Comparison of ENCODE assay signal across 7 cellular contexts in genomic region chr10:124745257-124745656, GRCh38. TPM values are rescaled to one million over a fixed set of nuclear protein-coding genes. Genes with fewer than 3 reads are reported as not detected.
DNase-seq lines count a peak whose midpoint lies in the region; ATAC-seq lines count a peak whose summit lies in the region.

No MANE protein-coding gene starts in this region.

- POLR2A ChIA-PET in activated CD4-positive, alpha-beta memory T cell treated with anti-CD3 and anti-CD28 coated beads for 36 hours (lab: Charles Lee), result interaction anchor here (1.0 to 2.2 kb wide), 5 partner anchors 11 to 57 kb away, joined by 3 to 6 read pairs (median 5); partner anchors contain the start of gene EEF1AKMT2

- peaks cover 6% of the 10 kb centered on the region for H3K36me3 Mint-ChIP-seq in activated CD4-positive, alpha-beta memory T cell treated with anti-CD3 and anti-CD28 coated beads for 36 hours
- H3K36me3 Mint-ChIP-seq in stimulated activated naive B cell treated with anti-CD40 and anti-IgM and Interleukin-4, amounts not matched to agents 10 μg/mL and 1 μg/mL and 100 μg/mL, for 72 hours, result peaks cover 1 to 4% of the 10 kb centered on the region in 2 donors

- H3K9ac ChIP-seq in HUES48 (ENCODE audit: low read depth, low read length), result no peak overlapping the region

- H3K27ac Mint-ChIP-seq in activated CD4-positive, alpha-beta memory T cell treated with anti-CD3 and anti-CD28 coated beads for 36 hours, result peak overlapping the region; percentile 65
- H3K27ac Mint-ChIP-seq in stimulated activated naive B cell treated with anti-CD40 and anti-IgM and Interleukin-4, amounts not matched to agents 10 μg/mL and 1 μg/mL and 100 μg/mL, for 72 hours, result peak overlapping the region; percentile 9

- H3K9me3 Mint-ChIP-seq in activated CD4-positive, alpha-beta memory T cell treated with anti-CD3 and anti-CD28 coated beads for 36 hours, result no peaks in the 10 kb centered on the region
- no peaks in the 10 kb centered on the region for H3K9me3 Mint-ChIP-seq in stimulated activated naive B cell treated with anti-CD40 and anti-IgM and Interleukin-4, amounts not matched to agents 10 μg/mL and 1 μg/mL and 100 μg/mL, for 72 hours

- no peaks in the 10 kb centered on the region for H3K27me3 Mint-ChIP-seq in activated CD4-positive, alpha-beta memory T cell treated with anti-CD3 and anti-CD28 coated beads for 36 hours
- H3K27me3 Mint-ChIP-seq in stimulated activated naive B cell treated with anti-CD40 and anti-IgM and Interleukin-4, amounts not matched to agents 10 μg/mL and 1 μg/mL and 100 μg/mL, for 72 hours, result no peaks in the 10 kb centered on the region

- peak overlapping the region; percentile 77 for H3K27ac ChIP-seq in HUES48 (ENCODE audit: low read depth, low read length)
- H3K27ac ChIP-seq in layer of hippocampus (ENCODE audit: low read depth, low read length), result peak overlapping the region; percentile 62

- no peak for ATAC-seq in stimulated activated naive B cell treated with anti-CD40 and anti-IgM and Interleukin-4, amounts not matched to agents 10 μg/mL and 1 μg/mL and 100 μg/mL, for 72 hours (replicated peaks)
- no peak for ATAC-seq in HG03175 (IDR thresholded peaks at IDR 0.05; ENCODE audit: unreplicated experiment)

- no peak for DNase-seq in activated CD4-positive, alpha-beta memory T cell treated with anti-CD3 and anti-CD28 coated beads for 36 hours
- no peak for DNase-seq in stimulated activated naive B cell treated with anti-CD40 and anti-IgM and Interleukin-4, amounts not matched to agents 10 μg/mL and 1 μg/mL and 100 μg/mL, for 72 hours
- no peak for DNase-seq in stimulated activated CD4-positive, alpha-beta T cell treated with anti-CD3 and anti-CD28 coated beads, Interleukin-15, amount 100 ng/mL, for 24 hours
- no peak for DNase-seq in GF-D8 (lab: John Stamatoyannopoulos, UW)

- intact Hi-C loops in activated CD4-positive, alpha-beta memory T cell treated with anti-CD3 and anti-CD28 coated beads for 36 hours (cut with micrococcal nuclease), result loop anchor here (1.0 kb wide), 2 partner anchors 205 to 215 kb away; no protein-coding TSS in a partner anchor

- H3K27me3 ChIP-seq in HUES48 (ENCODE audit: control insufficient read depth, insufficient read depth, low read length), result peaks cover 18% of the 10 kb centered on the region
- H3K27me3 ChIP-seq in layer of hippocampus (ENCODE audit: control insufficient read depth, insufficient read depth, low read length), result no peaks in the 10 kb centered on the region

- H3K4me3 Mint-ChIP-seq in activated CD4-positive, alpha-beta memory T cell treated with anti-CD3 and anti-CD28 coated beads for 36 hours, result peak overlapping the region; percentile 72
- H3K4me3 Mint-ChIP-seq in stimulated activated naive B cell treated with anti-CD40 and anti-IgM and Interleukin-4, amounts not matched to agents 10 μg/mL and 1 μg/mL and 100 μg/mL, for 72 hours, result no peak overlapping the region

- H3K4me1 Mint-ChIP-seq in activated CD4-positive, alpha-beta memory T cell treated with anti-CD3 and anti-CD28 coated beads for 36 hours (ENCODE audit: low read depth), result peaks cover 47% of the 10 kb centered on the region
- peaks cover 27 to 39% of the 10 kb centered on the region in 2 donors for H3K4me1 Mint-ChIP-seq in stimulated activated naive B cell treated with anti-CD40 and anti-IgM and Interleukin-4, amounts not matched to agents 10 μg/mL and 1 μg/mL and 100 μg/mL, for 72 hours

- H3K9me3 ChIP-seq in HUES48 (ENCODE audit: control insufficient read depth, insufficient read depth, low read length), result no peaks in the 10 kb centered on the region

- H3K4me1 ChIP-seq in HUES48 (ENCODE audit: control insufficient read depth, insufficient read depth, low read length), result peaks cover 33% of the 10 kb centered on the region

- CTCF ChIA-PET in activated CD4-positive, alpha-beta memory T cell treated with anti-CD3 and anti-CD28 coated beads for 36 hours (lab: Charles Lee), result interaction anchor here (0.6 to 6.0 kb wide), 19 partner anchors 9 to 342 kb away, joined by 3 to 51 read pairs (median 5); no protein-coding TSS in a partner anchor

- peak overlapping the region; percentile 69 for H3K4me3 ChIP-seq in HUES48 (ENCODE audit: low read depth, low read length)

- H3K36me3 ChIP-seq in HUES48 (ENCODE audit: control insufficient read depth, insufficient read depth, low read length), result peaks cover 16% of the 10 kb centered on the region; the same call in 1 of the 2 replicates

RNA-seq across cellular contexts. Expression of gene FAM53B, which starts 1.1 kb away (rescaled TPM):
- 10 to 100 TPM; 25.3 to 25.5 TPM for total RNA-seq in activated CD4-positive, alpha-beta memory T cell treated with anti-CD3 and anti-CD28 coated beads for 36 hours

RNA-seq across cellular contexts. Expression of gene EEF1AKMT2, which starts 46.4 kb away (rescaled TPM):
- total RNA-seq in activated CD4-positive, alpha-beta memory T cell treated with anti-CD3 and anti-CD28 coated beads for 36 hours, result 10 to 100 TPM; 28.2 to 33.1 TPM

RNA-seq across cellular contexts. Expression of gene ABRAXAS2, which starts 56.4 kb away (rescaled TPM):
- 10 to 100 TPM; 17.5 to 17.8 TPM for total RNA-seq in activated CD4-positive, alpha-beta memory T cell treated with anti-CD3 and anti-CD28 coated beads for 36 hours
